ENCODE assay signal across 12 cellular contexts in the genomic region with DNA sequence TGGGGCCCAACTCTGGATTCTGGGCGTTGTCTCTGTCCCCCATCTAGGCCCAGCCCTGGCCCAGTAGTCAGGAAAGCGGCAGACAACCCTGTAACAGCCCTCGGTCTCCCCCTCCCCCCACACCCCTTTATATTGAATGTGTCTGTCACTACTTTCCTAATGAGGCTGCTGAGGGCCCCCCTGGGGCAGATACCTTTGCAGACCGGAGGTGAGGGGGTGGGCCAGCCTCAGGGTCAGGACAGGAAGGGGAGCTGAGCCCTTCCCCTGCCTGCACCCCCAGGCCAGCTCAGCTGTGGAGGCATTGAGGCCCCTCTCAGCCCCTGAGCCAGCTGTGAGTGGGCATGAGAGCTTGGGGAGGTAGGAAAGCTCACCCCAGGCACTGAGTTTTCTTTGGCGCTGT. TPM values are rescaled to one million over a fixed set of nuclear protein-coding genes. Genes with fewer than 3 reads are reported as not detected.
DNase-seq lines count a peak whose midpoint lies in the region; ATAC-seq and TF ChIP-seq lines count a peak whose summit lies in the region.
"Had no signal": no experiment of that assay in that cellular context is flagged by ENCODE, and none has a peak within 500 bp of the region (broad histone marks: within the 10 kb centered on the region; RNA-seq: fewer than 3 reads in every experiment).

No MANE protein-coding gene starts in this region.

- POLR2A ChIA-PET in Panc1 (lab: Charles Lee) = no interaction called here
- POLR2A ChIA-PET in activated CD4-positive, alpha-beta T cell treated with anti-CD3 and anti-CD28 coated beads, Interleukin-2, amount 10 ng/mL, durations not matched to agents 7 days and 5 days (lab: Charles Lee) = no interaction called here
- POLR2A ChIA-PET in GM10248 (lab: Yijun Ruan, JAX) = no interaction called here

- no TSS peak for BruUV-seq in Panc1 (replicated peaks; lab: Mats Ljungman, UMichigan)

- peak overlapping the region; percentile 21 for H3K27ac Mint-ChIP-seq in stimulated activated effector memory CD8-positive, alpha-beta T cell treated with anti-CD3 and anti-CD28 coated beads, Interleukin-12 subunit alpha, Interleukin-12 subunit beta, amount 100 ng/mL, for 72 hours
- H3K27ac Mint-ChIP-seq in activated CD4-positive, alpha-beta T cell treated with anti-CD3 and anti-CD28 coated beads, Interleukin-2, amount 10 ng/mL, durations not matched to agents 7 days and 5 days = no peak overlapping the region

- H3K79me1 ChIP-seq in mesenchymal stem cell (replicated peaks; ENCODE audit: low read length, poor library complexity, severe bottlenecking) = peaks cover 30% of the 10 kb centered on the region

- H3K27me3 ChIP-seq in DOHH2 (ENCODE audit: control insufficient read depth, low read length) (no peaks in the 10 kb centered on the region), Panc1 (ENCODE audit: control insufficient read depth, insufficient read depth, low read length) (no peaks in the 10 kb centered on the region), mesenchymal stem cell (ENCODE audit: control insufficient read depth in 1 of 2, insufficient read depth in 1 of 2, low read length in 2 of 2) (no peaks in the 10 kb centered on the region)
- H3K27me3 ChIP-seq: foreskin keratinocyte had no signal

- CTCF ChIA-PET in Panc1 (lab: Charles Lee) (no interaction called here), GM10248 (lab: Yijun Ruan, JAX) (interaction anchor here (0.6 kb wide), 1 partner anchor 16 kb away, joined by 3 read pairs; no protein-coding TSS in a partner anchor)
- CTCF ChIA-PET in activated CD4-positive, alpha-beta T cell treated with anti-CD3 and anti-CD28 coated beads, Interleukin-2, amount 10 ng/mL, durations not matched to agents 7 days and 5 days (lab: Charles Lee) = no interaction called here

- H3K4me1 ChIP-seq in DOHH2 (ENCODE audit: control insufficient read depth, low read length) = peaks cover 55% of the 10 kb centered on the region
- H3K4me1 ChIP-seq in Panc1 (ENCODE audit: control insufficient read depth, insufficient read depth, low read length) = peaks cover 82% of the 10 kb centered on the region
- H3K4me1 ChIP-seq in mesenchymal stem cell (ENCODE audit: control insufficient read depth, insufficient read depth, low read depth, low read length) = peaks cover 73% of the 10 kb centered on the region

- H4K20me1 ChIP-seq in DOHH2 (ENCODE audit: control insufficient read depth, insufficient read depth, low read depth, low read length) = peaks cover 43% of the 10 kb centered on the region

- no peak overlapping the region for H2BK120ac ChIP-seq in mesenchymal stem cell (ENCODE audit: low read depth, low read length)

- no peak overlapping the region for H2AFZ ChIP-seq in mesenchymal stem cell (ENCODE audit: low read depth, low read length)

- H3K27me3 Mint-ChIP-seq in activated CD4-positive, alpha-beta T cell treated with anti-CD3 and anti-CD28 coated beads, Interleukin-2, amount 10 ng/mL, durations not matched to agents 7 days and 5 days = no peaks in the 10 kb centered on the region

- no peaks in the 10 kb centered on the region for H3K9me3 Mint-ChIP-seq in stimulated activated effector memory CD8-positive, alpha-beta T cell treated with anti-CD3 and anti-CD28 coated beads, Interleukin-12 subunit alpha, Interleukin-12 subunit beta, amount 100 ng/mL, for 72 hours
- no peaks in the 10 kb centered on the region for H3K9me3 Mint-ChIP-seq in activated CD4-positive, alpha-beta T cell treated with anti-CD3 and anti-CD28 coated beads, Interleukin-2, amount 10 ng/mL, durations not matched to agents 7 days and 5 days
- H3K9me3 Mint-ChIP-seq: CD8-positive, alpha-beta memory T cell had no signal

- H3K9me3 ChIP-seq in DOHH2 (ENCODE audit: control insufficient read depth, insufficient read depth, low read length) (no peaks in the 10 kb centered on the region), Panc1 (ENCODE audit: control insufficient read depth, insufficient read depth, low read depth, low read length) (no peaks in the 10 kb centered on the region), mesenchymal stem cell (ENCODE audit: control insufficient read depth, low read length) (no peaks in the 10 kb centered on the region)

- H3K36me3 Mint-ChIP-seq in stimulated activated effector memory CD8-positive, alpha-beta T cell treated with anti-CD3 and anti-CD28 coated beads, Interleukin-12 subunit alpha, Interleukin-12 subunit beta, amount 100 ng/mL, for 72 hours = peaks cover 19% of the 10 kb centered on the region
- peaks cover 2% of the 10 kb centered on the region for H3K36me3 Mint-ChIP-seq in activated CD4-positive, alpha-beta T cell treated with anti-CD3 and anti-CD28 coated beads, Interleukin-2, amount 10 ng/mL, durations not matched to agents 7 days and 5 days (ENCODE audit: low read depth)

- peak overlapping the region; percentile 94 for H4K91ac ChIP-seq in mesenchymal stem cell (ENCODE audit: low read length)

- no peak for ATAC-seq in Panc1
- no peak for ATAC-seq in stimulated activated effector memory CD8-positive, alpha-beta T cell treated with anti-CD3 and anti-CD28 coated beads, Interleukin-12 subunit alpha, Interleukin-12 subunit beta, amount 100 ng/mL, for 72 hours
- ATAC-seq: foreskin keratinocyte, left colon had no signal

- H3K79me2 ChIP-seq in DOHH2 (ENCODE audit: control insufficient read depth, low read length) = peaks cover 97% of the 10 kb centered on the region

- H2BK5ac ChIP-seq in mesenchymal stem cell (ENCODE audit: low read depth, low read length, poor library complexity, severe bottlenecking) = peak overlapping the region; percentile 11

- intact Hi-C loops in Panc1 (cut with micrococcal nuclease; ENCODE audit: unreplicated experiment) = no loop called here

- H3K36me3 ChIP-seq in DOHH2 (ENCODE audit: control insufficient read depth, low read length) = no peaks in the 10 kb centered on the region
- no peaks in the 10 kb centered on the region for H3K36me3 ChIP-seq in Panc1 (ENCODE audit: control insufficient read depth, insufficient read depth, low read length)
- H3K36me3 ChIP-seq in mesenchymal stem cell (ENCODE audit: control insufficient read depth in 1 of 2, insufficient read depth in 2 of 2, low read depth in 1 of 2, low read length in 2 of 2) = peaks cover 0 to 6% of the 10 kb centered on the region in 2 experiments

- H3K4me2 ChIP-seq in DOHH2 (ENCODE audit: low read length) (peak overlapping the region; percentile 22), mesenchymal stem cell (ENCODE audit: low read length, poor library complexity, severe bottlenecking) (no peak overlapping the region)

- peaks cover 4% of the 10 kb centered on the region; the same call in 1 of the 2 replicates for H3F3A ChIP-seq in DOHH2 (ENCODE audit: control insufficient read depth, insufficient read depth)

- H2BK15ac ChIP-seq in mesenchymal stem cell (ENCODE audit: low read depth, poor library complexity, severe bottlenecking) = peak overlapping the region; percentile 84

- in situ Hi-C loops in Panc1 (cut with HindIII; ENCODE audit: low pct_unique_long_range_greater_than_20kb, low sequenced_read_pairs) = no loop called here

- peak overlapping the region in 1 of 2 experiments; percentile 91 for H3K14ac ChIP-seq in mesenchymal stem cell (ENCODE audit: low read length in 2 of 2)

- H3K27ac ChIP-seq in DOHH2 (ENCODE audit: low read depth, low read length) = no peak overlapping the region
- H3K27ac ChIP-seq in Panc1 (ENCODE audit: low read length) = peak overlapping the region; percentile 93
- H3K27ac ChIP-seq in mesenchymal stem cell (ENCODE audit: low read length, poor library complexity, severe bottlenecking) = peak overlapping the region; percentile 44
- H3K27ac ChIP-seq: foreskin keratinocyte had no signal

- peak overlapping the region; percentile 79 to 92 for H3K4ac ChIP-seq in mesenchymal stem cell (ENCODE audit: low read depth in 1 of 2, low read length in 2 of 2)

- no peak overlapping the region for H3K4me3 Mint-ChIP-seq in stimulated activated effector memory CD8-positive, alpha-beta T cell treated with anti-CD3 and anti-CD28 coated beads, Interleukin-12 subunit alpha, Interleukin-12 subunit beta, amount 100 ng/mL, for 72 hours
- no peak overlapping the region for H3K4me3 Mint-ChIP-seq in activated CD4-positive, alpha-beta T cell treated with anti-CD3 and anti-CD28 coated beads, Interleukin-2, amount 10 ng/mL, durations not matched to agents 7 days and 5 days

- H3K9me2 ChIP-seq in DOHH2 (replicated peaks; ENCODE audit: control insufficient read depth, low read length) = no peaks in the 10 kb centered on the region

- H3K23ac ChIP-seq in mesenchymal stem cell (ENCODE audit: low read length in 2 of 2) = no peak overlapping the region

- H3K9ac ChIP-seq in mesenchymal stem cell (ENCODE audit: low read length) = no peak overlapping the region

- WGBS in mesenchymal stem cell = 23% methylated on average over 5 of the region's 5 CpGs

- no peak overlapping the region for H3K4me3 ChIP-seq in DOHH2 (ENCODE audit: low read length)
- no peak overlapping the region for H3K4me3 ChIP-seq in Panc1 (ENCODE audit: low read depth in 2 of 2, low read length in 2 of 2)
- no peak overlapping the region for H3K4me3 ChIP-seq in mesenchymal stem cell (ENCODE audit: insufficient read depth in 1 of 2, low read depth in 1 of 2, low read length in 2 of 2)

- H2BK12ac ChIP-seq in mesenchymal stem cell (ENCODE audit: low read length in 2 of 2) = peak overlapping the region; percentile 59 to 85

- H4K8ac ChIP-seq in mesenchymal stem cell (ENCODE audit: low read length) = peak overlapping the region; percentile 45

- H2AK5ac ChIP-seq in mesenchymal stem cell (ENCODE audit: low read length, severe bottlenecking) = peak overlapping the region; percentile 87

- DNase-seq in Panc1 (ENCODE audit: low read depth, low spot score) (no peak), mesenchymal stem cell (no peak), SKM-1 (lab: John Stamatoyannopoulos, UW; ENCODE audit: unreplicated experiment) (no peak), GDM1 (lab: John Stamatoyannopoulos, UW) (no peak), GM10248 (ENCODE audit: extremely low spot score) (no peak)
- DNase-seq in stimulated activated effector memory CD8-positive, alpha-beta T cell treated with anti-CD3 and anti-CD28 coated beads, Interleukin-12 subunit alpha, Interleukin-12 subunit beta, amount 100 ng/mL, for 72 hours (ENCODE audit: low spot score in 2 of 2) = no peak
- no peak for DNase-seq in activated CD4-positive, alpha-beta T cell treated with anti-CD3 and anti-CD28 coated beads, Interleukin-2, amount 10 ng/mL, durations not matched to agents 7 days and 5 days
- DNase-seq: CD8-positive, alpha-beta memory T cell; foreskin keratinocyte; left colon; SHP77 treated with DMSO at 0.1 percent for 48 hours had no signal

- TF ChIP-seq CTCF in DOHH2 (IDR thresholded peaks at IDR 0.05; ENCODE audit: low read depth, low read length, poor library complexity, severe bottlenecking) (no peak), Panc1 (IDR thresholded peaks at IDR 0.05) (no peak), GM10248 (IDR thresholded peaks at IDR 0.05; ENCODE audit: control extremely low read depth, extremely low read depth, low read depth, missing control alignments) (no peak)

- H3K18ac ChIP-seq in mesenchymal stem cell (ENCODE audit: low read depth in 1 of 2, low read length in 2 of 2) = peak overlapping the region; percentile 68 to 81

- H3K4me1 Mint-ChIP-seq in stimulated activated effector memory CD8-positive, alpha-beta T cell treated with anti-CD3 and anti-CD28 coated beads, Interleukin-12 subunit alpha, Interleukin-12 subunit beta, amount 100 ng/mL, for 72 hours = peaks cover 49% of the 10 kb centered on the region
- peaks cover 33% of the 10 kb centered on the region for H3K4me1 Mint-ChIP-seq in activated CD4-positive, alpha-beta T cell treated with anti-CD3 and anti-CD28 coated beads, Interleukin-2, amount 10 ng/mL, durations not matched to agents 7 days and 5 days

RNA-seq across cellular contexts. Expression of a gene that starts 17.1 kb away (rescaled TPM):
- total RNA-seq in Panc1 (2021; ENCODE audit: unreplicated experiment) = 51.0 TPM
- 39.2 TPM for polyA plus RNA-seq in Panc1 (2012; ENCODE audit: insufficient read length)
- 24.1 TPM for polyA plus RNA-seq in mesenchymal stem cell (2013, experiment 1 of 2)
- polyA plus RNA-seq in mesenchymal stem cell (2013, experiment 2 of 2) = 22.8 TPM
- total RNA-seq in activated CD4-positive, alpha-beta T cell treated with anti-CD3 and anti-CD28 coated beads, Interleukin-2, amount 10 ng/mL, durations not matched to agents 7 days and 5 days = 10 to 100 TPM; 18.1 to 18.5 TPM
